Comparison of ENCODE assay signal across 28 cellular contexts in the genomic region with DNA sequence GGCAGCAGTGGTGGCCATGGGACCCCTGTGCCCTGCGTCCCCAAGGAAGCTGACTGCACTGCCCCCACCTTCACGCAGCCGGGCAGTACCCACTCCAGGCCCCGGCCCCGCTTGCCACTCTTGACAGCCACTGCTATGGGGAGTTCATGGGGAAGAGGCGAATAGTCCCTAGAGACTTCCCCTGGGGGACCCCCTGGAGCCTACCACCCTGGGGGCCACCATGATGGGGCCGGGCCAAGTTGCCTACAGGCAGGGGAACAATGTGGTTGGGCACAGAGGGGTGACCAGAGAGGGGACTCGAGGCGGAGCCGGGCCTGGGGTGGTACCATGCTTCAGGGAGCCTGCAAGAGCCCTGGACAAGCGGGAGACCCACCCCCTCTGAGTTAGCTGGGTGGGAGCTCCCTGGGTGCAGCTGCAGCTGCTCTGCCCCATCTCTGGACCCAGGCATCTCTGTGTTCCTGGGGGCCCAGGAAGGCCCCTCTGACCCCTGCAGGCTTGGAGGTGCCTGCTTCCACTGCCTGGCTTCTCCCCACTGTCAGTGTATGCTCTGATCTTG.
"Had no signal": no experiment of that assay in that cellular context is flagged by ENCODE, and none has a peak within 500 bp of the region (broad histone marks: within the 10 kb centered on the region; RNA-seq: fewer than 3 reads in every experiment).

No MANE protein-coding gene starts in this region.

- H3K9me3 Mint-ChIP-seq: central memory CD8-positive, alpha-beta T cell; memory B cell had no signal

- H3K36me3 Mint-ChIP-seq: memory B cell had no signal

- H3K27ac ChIP-seq: colonic mucosa, epithelial cell of prostate, gastrocnemius medialis, heart right ventricle, ovary, psoas muscle, skin epidermis, spleen, thoracic aorta, transverse colon had no signal

- H3K4me3 ChIP-seq: colonic mucosa, gastrocnemius medialis, heart right ventricle, lung, ovary, psoas muscle, skin epidermis, spleen, thoracic aorta, transverse colon had no signal

- ATAC-seq: esophagus mucosa; gastrocnemius medialis; left lobe of liver; naive thymus-derived CD4-positive, alpha-beta T cell; psoas muscle had no signal

- DNase-seq: colonic mucosa; effector CD8-positive, alpha-beta T cell; endodermal cell; foreskin fibroblast; gastrocnemius medialis; glutamatergic neuron; heart right ventricle; hippocampal formation; naive thymus-derived CD4-positive, alpha-beta T cell; nephron progenitor cell; occipital lobe; ovary; psoas muscle; spleen; stimulated activated CD4-positive, alpha-beta T cell treated with anti-CD3 and anti-CD28 coated beads, Interleukin-4, amount 100 ng/mL, for 4 hours; stimulated activated naive CD4-positive, alpha-beta T cell; transverse colon had no signal

- H3K4me3 Mint-ChIP-seq: central memory CD8-positive, alpha-beta T cell; dendritic cell treated with granulocyte-macrophage colony-stimulating factor and Interleukin-4, amounts not matched to agents 40 ng/mL and 50 ng/mL, for 4 days; endodermal cell; memory B cell; mesothelial cell of epicardium; naive thymus-derived CD4-positive, alpha-beta T cell; nephron progenitor cell had no signal

- H3K36me3 ChIP-seq: colonic mucosa, gastrocnemius medialis, heart right ventricle, ovary, spleen, thoracic aorta, transverse colon had no signal

- FAIRE-seq: keratinocyte had no signal

- H3K4me1 ChIP-seq: colonic mucosa, gastrocnemius medialis, heart right ventricle, psoas muscle, spleen, transverse colon had no signal

- H3K4me1 Mint-ChIP-seq: central memory CD8-positive, alpha-beta T cell; memory B cell; mesothelial cell of epicardium; naive thymus-derived CD4-positive, alpha-beta T cell had no signal

- H3K27me3 ChIP-seq: colonic mucosa, gastrocnemius medialis, heart right ventricle, ovary, spleen, transverse colon had no signal

- H3K27ac Mint-ChIP-seq: dendritic cell treated with granulocyte-macrophage colony-stimulating factor and Interleukin-4, amounts not matched to agents 40 ng/mL and 50 ng/mL, for 4 days; endodermal cell; memory B cell; mesothelial cell of epicardium; naive thymus-derived CD4-positive, alpha-beta T cell; nephron progenitor cell had no signal

- H3K27me3 Mint-ChIP-seq: central memory CD8-positive, alpha-beta T cell; dendritic cell treated with granulocyte-macrophage colony-stimulating factor and Interleukin-4, amounts not matched to agents 40 ng/mL and 50 ng/mL, for 4 days; memory B cell; naive thymus-derived CD4-positive, alpha-beta T cell had no signal

- H3K9me3 ChIP-seq: colonic mucosa, gastrocnemius medialis, ovary, psoas muscle, thoracic aorta, transverse colon had no signal
